ENCODE assay signal across 10 cellular contexts in the genomic region with DNA sequence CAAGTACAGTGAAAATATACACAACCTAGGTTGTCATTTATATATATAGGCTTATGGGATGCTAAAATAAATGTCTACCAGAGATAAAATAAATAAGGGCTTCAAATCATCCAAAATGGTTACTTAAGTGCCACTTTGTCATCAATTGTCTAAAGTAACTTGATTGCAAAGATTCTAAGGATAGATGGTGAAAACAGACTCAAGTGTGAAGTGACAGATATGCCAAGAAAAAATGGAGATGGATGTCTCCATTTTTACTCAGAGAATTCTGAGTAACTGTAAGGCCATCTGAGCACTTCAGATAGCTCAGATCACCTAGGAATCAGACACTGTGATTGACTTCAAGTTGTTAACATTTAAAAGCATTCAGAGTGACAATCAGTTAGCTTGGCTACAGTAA.
"Had no signal": no experiment of that assay in that cellular context is flagged by ENCODE, and none has a peak within 500 bp of the region (broad histone marks: within the 10 kb centered on the region; RNA-seq: fewer than 3 reads in every experiment).

No MANE protein-coding gene starts in this region.

- H3K27ac Mint-ChIP-seq: GM23338, H9, HFFc6 had no signal

- H3K4me3 ChIP-seq: GM23248, GM23338, HAP-1 had no signal

- H3K36me3 ChIP-seq: HAP-1 had no signal

- DNase-seq: GM23248, GOT3, H7, H9, HCEC 1CT, HFFc6 had no signal

- H3K9me3 Mint-ChIP-seq: GM23338, H9, HFFc6 had no signal

- H3K4me3 Mint-ChIP-seq: GM23338, H9, HFFc6 had no signal

- H2AFZ ChIP-seq: GM23248, GM23338 had no signal

- FAIRE-seq: H54 had no signal

- H3K9me3 ChIP-seq: HAP-1 had no signal

- H3K4me1 ChIP-seq: HAP-1 had no signal

- ATAC-seq: GM23338, HCT116 had no signal

- H3K9ac ChIP-seq: GM23248 had no signal

- H3K4me2 ChIP-seq: GM23338 had no signal

- H3K27ac ChIP-seq: GM23248 had no signal
